ENCODE assay signal across 12 cellular contexts in the genomic region with DNA sequence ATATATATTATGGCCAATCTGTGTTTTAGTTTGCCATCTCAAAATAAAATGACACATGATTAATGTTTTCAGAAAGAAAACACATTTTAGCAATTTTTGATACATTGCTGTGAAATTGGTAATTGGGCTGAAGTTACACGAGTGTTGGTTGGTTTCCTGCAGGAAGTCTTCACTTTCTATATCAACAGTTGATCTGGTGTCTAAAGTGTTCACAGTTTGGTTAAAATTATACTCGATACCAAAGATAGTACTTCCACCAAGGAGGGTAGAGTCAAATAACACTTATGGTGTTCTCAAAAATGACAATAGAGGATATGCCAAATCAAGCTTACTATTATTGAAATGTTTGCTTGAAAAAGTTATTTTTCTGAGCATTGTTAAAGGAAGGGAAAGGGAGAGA.
A peak's percentile ranks its signal among the peaks of the same experiment; 100 is the strongest.
DNase-seq lines count a peak whose midpoint lies in the region; ATAC-seq and TF ChIP-seq lines count a peak whose summit lies in the region.
"Had no signal": no experiment of that assay in that cellular context is flagged by ENCODE, and none has a peak within 500 bp of the region (broad histone marks: within the 10 kb centered on the region; RNA-seq: fewer than 3 reads in every experiment).

No MANE protein-coding gene starts in this region.

- H3K9me3 Mint-ChIP-seq in CD4-positive, alpha-beta memory T cell = peaks cover 0 to 2% (median 0%) of the 10 kb centered on the region in 8 donors

- peak in 1 of 5 donors; percentile 8 for DNase-seq in CD4-positive, alpha-beta memory T cell
- DNase-seq in T-helper 17 cell (no peak), 8988T (no peak), NCI-H187 (lab: John Stamatoyannopoulos, UW) (no peak), coronary artery (ENCODE audit: low spot score) (no peak)
- DNase-seq: AML-193; cerebellar nuclear complex; NCI-H2171 treated with DMSO at 0.1 percent for 48 hours; stimulated activated CD4-positive, alpha-beta T cell treated with anti-CD3 and anti-CD28 coated beads, Interleukin-15, amount 100 ng/mL, for 24 hours had no signal

- H3K4me1 ChIP-seq in CD4-positive, alpha-beta memory T cell (ENCODE audit: insufficient read depth, low read length) = peaks cover 11% of the 10 kb centered on the region

- CTCF ChIA-PET in CD4-positive, alpha-beta memory T cell (lab: Charles Lee; ENCODE audit: partially characterized antibody) = interaction anchor here (0.8 to 1.8 kb wide), 2 partner anchors 13 to 25 kb away, joined by 3 to 5 read pairs; no protein-coding TSS in a partner anchor

- peaks cover 4 to 23% of the 10 kb centered on the region in 2 donors for H3K36me3 Mint-ChIP-seq in CD4-positive, alpha-beta memory T cell
- H3K36me3 Mint-ChIP-seq in T-helper 17 cell (ENCODE audit: low read depth) = no peaks in the 10 kb centered on the region

- H3K27ac ChIP-seq in CD4-positive, alpha-beta memory T cell (ENCODE audit: low read depth, low read length) = no peak overlapping the region
- no peak overlapping the region for H3K27ac ChIP-seq in coronary artery

- intact Hi-C loops in CD4-positive, alpha-beta memory T cell (cut with micrococcal nuclease) = no loop called here

- no peaks in the 10 kb centered on the region for H3K36me3 ChIP-seq in CD4-positive, alpha-beta memory T cell (ENCODE audit: insufficient read depth, low read length)

- TF ChIP-seq CTCF in coronary artery (IDR thresholded peaks at IDR 0.05) = no peak

- POLR2A ChIA-PET in CD4-positive, alpha-beta memory T cell (lab: Charles Lee; ENCODE audit: partially characterized antibody) = no interaction called here

- H3K27me3 Mint-ChIP-seq in CD4-positive, alpha-beta memory T cell = no peaks in the 10 kb centered on the region
- no peaks in the 10 kb centered on the region for H3K27me3 Mint-ChIP-seq in T-helper 17 cell

- H3K9me3 ChIP-seq in CD4-positive, alpha-beta memory T cell (ENCODE audit: control insufficient read depth in 1 of 2, low read length in 2 of 2) = no peaks in the 10 kb centered on the region
- H3K9me3 ChIP-seq in T-helper 17 cell (ENCODE audit: control insufficient read depth, low read length, poor library complexity, severe bottlenecking) = no peaks in the 10 kb centered on the region

- H3K4me3 ChIP-seq in CD4-positive, alpha-beta memory T cell (ENCODE audit: low read length in 2 of 2) = no peak overlapping the region
- no peak overlapping the region for H3K4me3 ChIP-seq in coronary artery

- no peaks in the 10 kb centered on the region for H3K27me3 ChIP-seq in CD4-positive, alpha-beta memory T cell (ENCODE audit: insufficient read depth, low read length)

- ATAC-seq in GM18909 (IDR thresholded peaks at IDR 0.05; ENCODE audit: poor library complexity, unreplicated experiment) = peak; percentile 94
- ATAC-seq in HG02763 (IDR thresholded peaks at IDR 0.05; ENCODE audit: unreplicated experiment) = peak; percentile 65
- ATAC-seq in T-helper 17 cell = no peak
- ATAC-seq in HG02852 (IDR thresholded peaks at IDR 0.05; ENCODE audit: unreplicated experiment) = no peak

- peak overlapping the region in 6 of 8 donors; percentile 2 to 66 (median 50) for H3K4me3 Mint-ChIP-seq in CD4-positive, alpha-beta memory T cell
- H3K4me3 Mint-ChIP-seq in T-helper 17 cell = peak overlapping the region; percentile 44

- peak overlapping the region in 3 of 7 donors; percentile 7 to 88 (median 73) for H3K27ac Mint-ChIP-seq in CD4-positive, alpha-beta memory T cell
- H3K27ac Mint-ChIP-seq in T-helper 17 cell = peak overlapping the region; percentile 45

- peaks cover 14 to 28% (median 21%) of the 10 kb centered on the region in 4 donors for H3K4me1 Mint-ChIP-seq in CD4-positive, alpha-beta memory T cell
- H3K4me1 Mint-ChIP-seq in T-helper 17 cell = peaks cover 11% of the 10 kb centered on the region

Comparison
In these comparisons a context has a peak if more than half of its experiments do, and no peak if none do; other contexts are left out.
1. ATAC-seq: peak in GM18909 (single experiment) and HG02763 (single experiment); none in T-helper 17 cell (single experiment) and HG02852 (single experiment).